ENCODE assay signal across 10 cellular contexts in the genomic region with DNA sequence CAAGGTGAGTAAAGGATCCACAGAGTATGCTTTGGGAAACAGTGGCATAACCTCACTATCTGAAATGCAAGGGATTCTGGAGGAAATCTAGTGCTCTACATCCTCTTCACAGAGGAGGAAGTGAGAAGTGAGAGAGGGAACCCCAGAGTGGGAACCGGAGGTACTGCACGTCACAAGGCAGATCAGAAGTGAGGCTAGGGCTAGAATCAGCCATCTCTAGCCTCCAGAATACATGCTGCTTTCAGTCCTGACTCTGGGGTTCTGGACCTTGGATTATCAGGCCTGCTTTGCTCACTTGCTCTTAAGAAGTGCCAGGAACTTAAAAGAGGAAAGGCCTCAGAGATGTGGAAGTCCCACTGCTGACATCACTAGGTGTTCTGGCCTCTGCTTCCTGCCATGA. TPM values are rescaled to one million over a fixed set of nuclear protein-coding genes. Genes with fewer than 3 reads are reported as not detected.
DNase-seq lines count a peak whose midpoint lies in the region; ATAC-seq and TF ChIP-seq lines count a peak whose summit lies in the region.
"Had no signal": no experiment of that assay in that cellular context is flagged by ENCODE, and none has a peak within 500 bp of the region (broad histone marks: within the 10 kb centered on the region; RNA-seq: fewer than 3 reads in every experiment).

No MANE protein-coding gene starts in this region.

- H3K9me3 ChIP-seq in OCI-LY7 (ENCODE audit: low read length): no peaks in the 10 kb centered on the region
- H3K9me3 ChIP-seq: body of pancreas, uterus had no signal

- no peak overlapping the region for H3K4me2 ChIP-seq in OCI-LY7 (ENCODE audit: low read length)

- CTCF ChIA-PET in OCI-LY7 (lab: Charles Lee; ENCODE audit: unreplicated experiment): no interaction called here

- DNase-seq in OCI-LY7 (ENCODE audit: low spot score) (peak; percentile 29), superior temporal gyrus (ENCODE audit: extremely low spot score) (peak; percentile 28), NCI-H1436 (lab: John Stamatoyannopoulos, UW) (no peak), SW480 (ENCODE audit: low spot score) (no peak), RKO (ENCODE audit: low spot score) (no peak)
- DNase-seq: stimulated activated CD4-positive, alpha-beta T cell treated with anti-CD3 and anti-CD28 coated beads, Interleukin-4, amount 100 ng/mL, for 1 hour; uterus had no signal

- H4K20me1 ChIP-seq in OCI-LY7 (ENCODE audit: insufficient read depth, low read length): no peaks in the 10 kb centered on the region

- no TSS peak for BruUV-seq in OCI-LY7 (replicated peaks; lab: Mats Ljungman, UMichigan)

- H3K4me3 ChIP-seq in OCI-LY7 (ENCODE audit: low read depth, low read length, poor library complexity, severe bottlenecking): no peak overlapping the region
- H3K4me3 ChIP-seq: body of pancreas, uterus had no signal

- ATAC-seq in GM19438 (IDR thresholded peaks at IDR 0.05; ENCODE audit: low read depth, unreplicated experiment) (peak; percentile 96), HG02973 (IDR thresholded peaks at IDR 0.05; ENCODE audit: unreplicated experiment) (peak; percentile 96)
- ATAC-seq: body of pancreas had no signal

- intact Hi-C loops in OCI-LY7 (cut with micrococcal nuclease; ENCODE audit: unreplicated experiment): no loop called here

- no peak overlapping the region for H3K27ac ChIP-seq in OCI-LY7 (ENCODE audit: low read depth, low read length, poor library complexity, severe bottlenecking)
- H3K27ac ChIP-seq: body of pancreas, uterus had no signal

- no peaks in the 10 kb centered on the region for H3K4me1 ChIP-seq in OCI-LY7 (ENCODE audit: insufficient read depth, low read length, poor library complexity, severe bottlenecking)

- no peak overlapping the region for H2AFZ ChIP-seq in OCI-LY7 (ENCODE audit: low read length)

- no peak for TF ChIP-seq CTCF in OCI-LY7 (conservative IDR thresholded peaks at IDR 0.05; ENCODE audit: low read length)

- no peaks in the 10 kb centered on the region for H3K79me2 ChIP-seq in OCI-LY7 (ENCODE audit: insufficient read depth, low read depth, low read length)

- POLR2A ChIA-PET in OCI-LY7 (lab: Charles Lee): no interaction called here

- no peaks in the 10 kb centered on the region for H3K36me3 ChIP-seq in OCI-LY7 (ENCODE audit: insufficient read depth, low read length)
- H3K36me3 ChIP-seq: uterus had no signal

- no peaks in the 10 kb centered on the region for H3K9me2 ChIP-seq in OCI-LY7 (ENCODE audit: insufficient read depth, low read length)

RNA-seq across cellular contexts. Expression of a gene that starts 25.7 kb away (rescaled TPM):
- total RNA-seq in OCI-LY7 (2014; rRNA removed; shearing (Covaris generic)): not detected in 2 replicates
- total RNA-seq in OCI-LY7 (2022): not detected in 2 replicates

RNA-seq across cellular contexts. Expression of a gene that starts 55.6 kb away (rescaled TPM):
- not detected in 2 replicates for total RNA-seq in OCI-LY7 (2014; rRNA removed; shearing (Covaris generic))
- total RNA-seq in OCI-LY7 (2022): not detected in 2 replicates

Comparison
In these comparisons a context has a peak if more than half of its experiments do, and no peak if none do; other contexts are left out.
1. DNase-seq: peak in OCI-LY7 (single experiment) and superior temporal gyrus (single experiment); none in NCI-H1436 (single experiment), SW480 (single experiment) and RKO (single experiment).